Comparison of ENCODE assay signal across 8 cellular contexts in genomic region chr10:24842856-24843255, GRCh38.
"Had no signal": no experiment of that assay in that cellular context is flagged by ENCODE, and none has a peak within 500 bp of the region (broad histone marks: within the 10 kb centered on the region; RNA-seq: fewer than 3 reads in every experiment).

No MANE protein-coding gene starts in this region.

- H3K4me3 ChIP-seq: GM23248, GM23338, HAP-1 had no signal

- H3K4me2 ChIP-seq: GM23338 had no signal

- H3K27ac ChIP-seq: GM23248 had no signal

- DNase-seq: GM23248, GOT3, H7, H9, HCEC 1CT, HFFc6 had no signal

- H2AFZ ChIP-seq: GM23248, GM23338 had no signal

- H3K9ac ChIP-seq: GM23248 had no signal

- H3K9me3 ChIP-seq: HAP-1 had no signal

- H3K36me3 ChIP-seq: HAP-1 had no signal
